26 cellular contexts compared by ENCODE assay signal in genomic region chr7:125279956-125280355, GRCh38.
A peak's percentile ranks its signal among the peaks of the same experiment; 100 is the strongest.
DNase-seq lines count a peak whose midpoint lies in the region; ATAC-seq and TF ChIP-seq lines count a peak whose summit lies in the region.
"Had no signal": no experiment of that assay in that cellular context is flagged by ENCODE, and none has a peak within 500 bp of the region (broad histone marks: within the 10 kb centered on the region; RNA-seq: fewer than 3 reads in every experiment).

No MANE protein-coding gene starts in this region.

- ATAC-seq in activated naive CD4-positive, alpha-beta T cell treated with anti-CD3 and anti-CD28 coated beads, Interleukin-2, amount 50 U/mL, for 72 hours = no peak
- ATAC-seq: activated T-cell treated with anti-CD3 and anti-CD28 coated beads, Interleukin-2, amount 50 U/mL, for 72 hours; esophagus mucosa; gastroesophageal sphincter; GM12878; left cardiac atrium; natural killer cell; pancreas; Right ventricle myocardium inferior; sciatic nerve had no signal

- H3K27me3 ChIP-seq in endodermal cell (ENCODE audit: control insufficient read depth, insufficient read depth, low read length, poor library complexity, severe bottlenecking) = no peaks in the 10 kb centered on the region
- H3K27me3 ChIP-seq: gastroesophageal sphincter, pancreas, suprapubic skin, uterus had no signal

- no peak overlapping the region for H3K27ac ChIP-seq in endodermal cell (ENCODE audit: low read depth, low read length)
- H3K27ac ChIP-seq: C4-2B, gastroesophageal sphincter, GM23248, pancreas, suprapubic skin, uterus had no signal

- H3K9me3 Mint-ChIP-seq in endodermal cell (peaks cover 18% of the 10 kb centered on the region), HFFc6 (peaks cover 38% of the 10 kb centered on the region)
- peaks cover 0 to 3% of the 10 kb centered on the region in 2 donors for H3K9me3 Mint-ChIP-seq in activated naive CD4-positive, alpha-beta T cell treated with anti-CD3 and anti-CD28 coated beads, Interleukin-2, amount 50 U/mL, for 72 hours
- H3K9me3 Mint-ChIP-seq: activated naive CD4-positive, alpha-beta T cell treated with anti-CD3 and anti-CD28 coated beads, Interleukin-2, amount 50 U/mL, for 24 hours had no signal

- H3K27ac Mint-ChIP-seq in endodermal cell (no peak overlapping the region), HFFc6 (no peak overlapping the region)
- H3K27ac Mint-ChIP-seq in activated naive CD4-positive, alpha-beta T cell treated with anti-CD3 and anti-CD28 coated beads, Interleukin-2, amount 50 U/mL, for 72 hours = no peak overlapping the region
- H3K27ac Mint-ChIP-seq: activated naive CD4-positive, alpha-beta T cell treated with anti-CD3 and anti-CD28 coated beads, Interleukin-2, amount 50 U/mL, for 24 hours; activated T-cell treated with anti-CD3 and anti-CD28 coated beads, Interleukin-2, amount 50 U/mL, for 72 hours; mesothelial cell of epicardium; natural killer cell had no signal

- H3K4me1 ChIP-seq in endodermal cell (ENCODE audit: control insufficient read depth, insufficient read depth, low read length) = no peaks in the 10 kb centered on the region
- H3K4me1 ChIP-seq: gastroesophageal sphincter, pancreas, suprapubic skin, uterus had no signal

- H3K27me3 Mint-ChIP-seq in endodermal cell (ENCODE audit: insufficient read depth) (no peaks in the 10 kb centered on the region), HFFc6 (ENCODE audit: insufficient read depth) (no peaks in the 10 kb centered on the region)
- H3K27me3 Mint-ChIP-seq: activated naive CD4-positive, alpha-beta T cell treated with anti-CD3 and anti-CD28 coated beads, Interleukin-2, amount 50 U/mL, for 24 hours had no signal

- H3K36me3 Mint-ChIP-seq in endodermal cell (ENCODE audit: low read depth) (peaks cover 22% of the 10 kb centered on the region), HFFc6 (ENCODE audit: low read depth) (no peaks in the 10 kb centered on the region)
- no peaks in the 10 kb centered on the region for H3K36me3 Mint-ChIP-seq in activated naive CD4-positive, alpha-beta T cell treated with anti-CD3 and anti-CD28 coated beads, Interleukin-2, amount 50 U/mL, for 72 hours
- H3K36me3 Mint-ChIP-seq: activated naive CD4-positive, alpha-beta T cell treated with anti-CD3 and anti-CD28 coated beads, Interleukin-2, amount 50 U/mL, for 24 hours; mesothelial cell of epicardium; natural killer cell had no signal

- no peak for TF ChIP-seq CTCF in endodermal cell (conservative IDR thresholded peaks at IDR 0.05)
- no peak for TF ChIP-seq CTCF in HFFc6 (IDR thresholded peaks at IDR 0.05)

- H3K4me3 Mint-ChIP-seq in endodermal cell (no peak overlapping the region), HFFc6 (no peak overlapping the region)
- H3K4me3 Mint-ChIP-seq: activated naive CD4-positive, alpha-beta T cell treated with anti-CD3 and anti-CD28 coated beads, Interleukin-2, amount 50 U/mL, for 24 hours; activated T-cell treated with anti-CD3 and anti-CD28 coated beads, Interleukin-2, amount 50 U/mL, for 72 hours; mesothelial cell of epicardium; natural killer cell had no signal

- no peak overlapping the region for H3K9ac ChIP-seq in endodermal cell (ENCODE audit: extremely low read depth, low read length, poor library complexity, severe bottlenecking)
- H3K9ac ChIP-seq: GM23248 had no signal

- 61% methylated on average over 2 of the region's 2 CpGs; no CpG with 5 or more reads in 1 of the 2 experiments for WGBS in endodermal cell (ENCODE audit: insufficient coverage in 1 of 2, insufficient read length in 1 of 2), 2 experiments

- H3K4me3 ChIP-seq in endodermal cell (ENCODE audit: low read length) = no peak overlapping the region
- H3K4me3 ChIP-seq: gastroesophageal sphincter, GM12878, GM23248, pancreas, suprapubic skin, uterus had no signal

- H3K4me1 Mint-ChIP-seq in endodermal cell = peaks cover 22% of the 10 kb centered on the region
- H3K4me1 Mint-ChIP-seq in HFFc6 (ENCODE audit: low read depth) = no peaks in the 10 kb centered on the region
- H3K4me1 Mint-ChIP-seq: activated naive CD4-positive, alpha-beta T cell treated with anti-CD3 and anti-CD28 coated beads, Interleukin-2, amount 50 U/mL, for 24 hours; mesothelial cell of epicardium had no signal

- peak; percentile 25 for DNase-seq in COR-L47 (lab: John Stamatoyannopoulos, UW)
- peak; percentile 9 for DNase-seq in NAMALWA (ENCODE audit: low spot score)
- DNase-seq in NCI-H446 treated with DMSO at 0.1 percent for 48 hours (lab: John Stamatoyannopoulos, UW) = peak; percentile 97
- peak; percentile 7 for DNase-seq in cerebellum (ENCODE audit: low spot score)
- no peak for DNase-seq in stimulated activated CD4-positive, alpha-beta T cell treated with anti-CD3 and anti-CD28 coated beads, Interleukin-12 subunit alpha, Interleukin-12 subunit beta, amount 100 ng/mL, for 4 hours
- no peak for DNase-seq in endodermal cell
- no peak for DNase-seq in activated naive CD4-positive, alpha-beta T cell treated with anti-CD3 and anti-CD28 coated beads, Interleukin-2, amount 50 U/mL, for 72 hours (ENCODE audit: low spot score in 2 of 2)
- DNase-seq in HFFc6 = no peak
- DNase-seq: activated CD4-positive, CD25-positive, alpha-beta regulatory T cell treated with anti-CD3 and anti-CD28 coated beads, Interleukin-2, amount 50 U/mL, for 72 hours; activated T-cell treated with anti-CD3 and anti-CD28 coated beads, Interleukin-2, amount 50 U/mL, for 72 hours; effector CD8-positive, alpha-beta T cell; GM23248; left cardiac atrium; natural killer cell; pancreas; SW 1271; uterus had no signal

- no peaks in the 10 kb centered on the region for H3K36me3 ChIP-seq in endodermal cell (ENCODE audit: control insufficient read depth, insufficient read depth, low read length)
- H3K36me3 ChIP-seq: gastroesophageal sphincter, pancreas, suprapubic skin, uterus had no signal

- H3K9me3 ChIP-seq in endodermal cell (ENCODE audit: control insufficient read depth, low read length) = peaks cover 19% of the 10 kb centered on the region
- H3K9me3 ChIP-seq: gastroesophageal sphincter, pancreas, suprapubic skin, uterus had no signal

Comparison
In these comparisons a context has a peak if more than half of its experiments do, and no peak if none do; other contexts are left out.
1. DNase-seq: peak in COR-L47 (single experiment), NAMALWA (single experiment), NCI-H446 treated with DMSO at 0.1 percent for 48 hours (single experiment) and cerebellum (single experiment); none in stimulated activated CD4-positive, alpha-beta T cell treated with anti-CD3 and anti-CD28 coated beads, Interleukin-12 subunit alpha, Interleukin-12 subunit beta, amount 100 ng/mL, for 4 hours (single experiment), endodermal cell (single experiment), activated naive CD4-positive, alpha-beta T cell treated with anti-CD3 and anti-CD28 coated beads, Interleukin-2, amount 50 U/mL, for 72 hours (0 of 2) and HFFc6 (single experiment).